In genomic region chr9:137534256-137535119, GRCh38 we compare ENCODE assay signal across 8 cellular contexts. TPM values are rescaled to one million over a fixed set of nuclear protein-coding genes. Genes with fewer than 3 reads are reported as not detected.
A peak's percentile ranks its signal among the peaks of the same experiment; 100 is the strongest.
DNase-seq lines count a peak whose midpoint lies in the region; ATAC-seq, FAIRE-seq and TF ChIP-seq lines count a peak whose summit lies in the region.

No MANE protein-coding gene starts in this region.

- no peak overlapping the region for H3K4me3 ChIP-seq in A549
- H3K4me3 ChIP-seq in SU-DHL-6 (ENCODE audit: insufficient read depth, low read length, poor library complexity, severe bottlenecking): no peak overlapping the region
- no peak overlapping the region for H3K4me3 ChIP-seq in mucosa of descending colon

- H3K9ac ChIP-seq in SU-DHL-6 (ENCODE audit: low read length): peak overlapping the region; percentile 32; the same call in 1 of the 2 replicates

- H3K36me3 ChIP-seq in SU-DHL-6 (ENCODE audit: low read length) (no peaks in the 10 kb centered on the region), mucosa of descending colon (ENCODE audit: low read depth) (no peaks in the 10 kb centered on the region)

- H3K9me2 ChIP-seq in SU-DHL-6 (replicated peaks; ENCODE audit: insufficient read depth, low read length): no peaks in the 10 kb centered on the region

- H2AFZ ChIP-seq in SU-DHL-6 (ENCODE audit: low read depth, low read length, severe bottlenecking): peak overlapping the region; percentile 88

- WGBS in A549 (ENCODE audit: missing lambda C conversion rate): 29% methylated on average over 19 of the region's 19 CpGs

- TF ChIP-seq RAD21 in A549 (conservative IDR thresholded peaks at IDR 0.05 in 1 of 2, IDR thresholded peaks at IDR 0.05 in 1 of 2): peak; percentile 23 to 34; a peak in 2 of 5 replicates

- H3K4me1 Mint-ChIP-seq in endothelial cell (ENCODE audit: unreplicated experiment): peaks cover 14% of the 10 kb centered on the region

- H3K27me3 ChIP-seq in SU-DHL-6 (ENCODE audit: low read length): no peaks in the 10 kb centered on the region

- DNase-seq in A549 (ENCODE audit: low read depth in 1 of 2, low spot score in 1 of 2): peak; percentile 73 to 74
- DNase-seq in GDM1 (lab: John Stamatoyannopoulos, UW): peak; percentile 25
- DNase-seq in NCI-H1417 treated with DMSO at 0.1 percent for 48 hours (lab: John Stamatoyannopoulos, UW): peak; percentile 24
- no peak for DNase-seq in endothelial cell (ENCODE audit: low spot score)
- peak in 1 of 3 donors; percentile 68 for DNase-seq in mucosa of descending colon
- no peak for DNase-seq in activated gamma-delta T cell treated with Interleukin-2 at 50 U/mL for 16 hours

- TF ChIP-seq CTCF in A549 (IDR thresholded peaks at IDR 0.05) (peak; percentile 72), SU-DHL-6 (IDR thresholded peaks at IDR 0.05; ENCODE audit: insufficient read depth, low read length, poor library complexity, severe bottlenecking) (peak; percentile 34), endothelial cell (IDR thresholded peaks at IDR 0.05; ENCODE audit: unreplicated experiment) (peak; percentile 37), mucosa of descending colon (IDR thresholded peaks at IDR 0.05) (peak; percentile 31)

- no peaks in the 10 kb centered on the region for H4K20me1 ChIP-seq in SU-DHL-6 (ENCODE audit: low read depth, low read length)

- intact Hi-C loops in mucosa of descending colon (cut with DNase I, micrococcal nuclease): no loop called here

- FAIRE-seq in A549 (lab: Jason Lieb, UNC): no peak

- H3K9me3 ChIP-seq in A549 (no peaks in the 10 kb centered on the region), SU-DHL-6 (ENCODE audit: insufficient read depth, low read length) (no peaks in the 10 kb centered on the region), mucosa of descending colon (no peaks in the 10 kb centered on the region)

- H3K27me3 Mint-ChIP-seq in endothelial cell (ENCODE audit: unreplicated experiment): peaks cover 5% of the 10 kb centered on the region

- peaks cover 12% of the 10 kb centered on the region for H3K36me3 Mint-ChIP-seq in endothelial cell (ENCODE audit: low read depth, unreplicated experiment)

- no peaks in the 10 kb centered on the region for H3K79me2 ChIP-seq in SU-DHL-6 (ENCODE audit: insufficient read depth, low read length)

- H3K4me2 ChIP-seq in A549: peak overlapping the region; percentile 23
- H3K4me2 ChIP-seq in SU-DHL-6 (ENCODE audit: low read depth, low read length, poor library complexity, severe bottlenecking): peak overlapping the region; percentile 29

- no peak for TF ChIP-seq EP300 in A549 (IDR thresholded peaks at IDR 0.05)

- ATAC-seq in A549 (peak; percentile 82 to 92), mucosa of descending colon (peak; percentile 95), GM21737 (IDR thresholded peaks at IDR 0.05; ENCODE audit: unreplicated experiment) (no peak)

- no peaks in the 10 kb centered on the region for H3K9me3 Mint-ChIP-seq in endothelial cell (ENCODE audit: unreplicated experiment)

- CTCF ChIA-PET in A549 (lab: Yijun Ruan, JAX): interaction anchor here (0.6 to 2.4 kb wide), 20 partner anchors 10 to 248 kb away, joined by 3 to 16 read pairs (median 4); partner anchors contain the start of genes EXD3, MRPL41, NOXA1 and PNPLA7

- H3F3A ChIP-seq in SU-DHL-6 (ENCODE audit: insufficient read depth): peaks cover 10% of the 10 kb centered on the region

- POLR2A ChIA-PET in A549 (lab: Yijun Ruan, JAX): interaction anchor here (0.8 to 1.3 kb wide), 4 partner anchors 16 to 232 kb away, joined by 3 to 6 read pairs (median 3); partner anchors contain the start of genes EHMT1, MRPL41, NRARP and PNPLA7

- no peak for TF ChIP-seq POLR2A in A549 (IDR thresholded peaks at IDR 0.05; ENCODE audit: low read length)

- H3K27ac Mint-ChIP-seq in endothelial cell (ENCODE audit: unreplicated experiment): peak overlapping the region; percentile 72

- H3K27ac ChIP-seq in A549: peak overlapping the region; percentile 3 to 38; a peak in 4 of 6 replicates
- peak overlapping the region; percentile 44; the same call in 1 of the 2 replicates for H3K27ac ChIP-seq in SU-DHL-6 (ENCODE audit: low read depth, low read length)

- H3K4me3 Mint-ChIP-seq in endothelial cell (ENCODE audit: unreplicated experiment): no peak overlapping the region

- H3K4me1 ChIP-seq in A549 (peaks cover 4% of the 10 kb centered on the region), mucosa of descending colon (ENCODE audit: low read depth) (peaks cover 6% of the 10 kb centered on the region)

TF ChIP-seq in A549, 52 proteins besides CTCF, POLR2A, EP300 and RAD21:
- TF ChIP-seq SMC3 (IDR thresholded peaks at IDR 0.05) (peak; percentile 27; the same call in 1 of the 3 replicates), MAX (IDR thresholded peaks at IDR 0.05) (peak; percentile 96), ZFP36 (IDR thresholded peaks at IDR 0.05; ENCODE audit: borderline replicate concordance, partially characterized antibody) (no peak), USF2 (IDR thresholded peaks at IDR 0.05) (peak; percentile 87), ESRRA (IDR thresholded peaks at IDR 0.05; ENCODE audit: borderline replicate concordance, low read length) (no peak), MYC (IDR thresholded peaks at IDR 0.05; ENCODE audit: borderline replicate concordance, low read length) (peak; percentile 61; the same call in 1 of the 2 replicates)
- TF ChIP-seq, protein P1, sequence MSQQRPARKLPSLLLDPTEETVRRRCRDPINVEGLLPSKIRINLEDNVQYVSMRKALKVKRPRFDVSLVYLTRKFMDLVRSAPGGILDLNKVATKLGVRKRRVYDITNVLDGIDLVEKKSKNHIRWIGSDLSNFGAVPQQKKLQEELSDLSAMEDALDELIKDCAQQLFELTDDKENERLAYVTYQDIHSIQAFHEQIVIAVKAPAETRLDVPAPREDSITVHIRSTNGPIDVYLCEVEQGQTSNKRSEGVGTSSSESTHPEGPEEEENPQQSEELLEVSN (IDR thresholded peaks at IDR 0.05; ENCODE audit: borderline replicate concordance, low read depth): 0 out of 2 replicates have a peak, but pooled peaks have one; percentile 37

RNA-seq across cellular contexts. Expression of gene PNPLA7, which starts 15.7 kb away (rescaled TPM):
- polyA plus RNA-seq in A549 (2011; rRNA removed): 0.31 and 0.58 TPM in 2 replicates
- 0.56 and 0.74 TPM in 2 replicates for polyA plus RNA-seq in A549 (2012; cell fraction: cytosol; rRNA removed)
- 6.5 and 7.0 TPM in 2 replicates for polyA plus RNA-seq in A549 (2012; cell fraction: nucleus; rRNA removed)
- 0.92 to 1.3 TPM (median 1.1 TPM) in 3 replicates for polyA plus RNA-seq in A549 (2017; fragmentation: RNase III; extraction: RNeasy Plus Mini Kit Qiagen cat#74134 plus additional on column Dnase treatment)
- polyA minus RNA-seq in A549 (2011; rRNA and poly(A)+ RNA removed): 0.39 and 0.66 TPM in 2 replicates
- total RNA-seq in endothelial cell (ENCODE audit: unreplicated experiment): 3.9 TPM
- 10 to 100 TPM; 16.7 to 27.4 (median 17.2) TPM for total RNA-seq in mucosa of descending colon

RNA-seq across cellular contexts. Expression of gene MRPL41, which starts 17.2 kb away (rescaled TPM):
- polyA plus RNA-seq in A549 (2011; rRNA removed) (19.2 and 19.7 TPM in 2 replicates), A549 (2017; fragmentation: RNase III; extraction: RNeasy Plus Mini Kit Qiagen cat#74134 plus additional on column Dnase treatment) (51.0 to 54.4 TPM (median 52.4 TPM) in 3 replicates)
- 106 and 120 TPM in 2 replicates for polyA plus RNA-seq in A549 (2012; cell fraction: cytosol; rRNA removed)
- 47.7 and 82.7 TPM in 2 replicates for polyA plus RNA-seq in A549 (2012; cell fraction: nucleus; rRNA removed)
- 4.2 and 6.5 TPM in 2 replicates for polyA minus RNA-seq in A549 (2011; rRNA and poly(A)+ RNA removed)
- total RNA-seq in endothelial cell (ENCODE audit: unreplicated experiment) (41.4 TPM), mucosa of descending colon (10 to 100 TPM; 67.1 to 93.8 (median 93.5) TPM)

RNA-seq across cellular contexts. Expression of gene DPH7, which starts 44.2 kb away (rescaled TPM):
- polyA plus RNA-seq in A549 (2011; rRNA removed) (26.7 and 28.2 TPM in 2 replicates), A549 (2017; fragmentation: RNase III; extraction: RNeasy Plus Mini Kit Qiagen cat#74134 plus additional on column Dnase treatment) (28.8 to 35.2 TPM (median 33.4 TPM) in 3 replicates)
- 43.3 and 46.0 TPM in 2 replicates for polyA plus RNA-seq in A549 (2012; cell fraction: cytosol; rRNA removed)
- 131 and 139 TPM in 2 replicates for polyA plus RNA-seq in A549 (2012; cell fraction: nucleus; rRNA removed)
- polyA minus RNA-seq in A549 (2011; rRNA and poly(A)+ RNA removed): 18.9 and 20.0 TPM in 2 replicates
- total RNA-seq in endothelial cell (ENCODE audit: unreplicated experiment) (32.2 TPM), mucosa of descending colon (10 to 100 TPM; 24.5 to 33.5 (median 29.3) TPM)

RNA-seq across cellular contexts. Expression of gene ZMYND19, which starts 55.8 kb away (rescaled TPM):
- 16.0 and 19.6 TPM in 2 replicates for polyA plus RNA-seq in A549 (2011; rRNA removed)
- 42.7 and 47.2 TPM in 2 replicates for polyA plus RNA-seq in A549 (2012; cell fraction: cytosol; rRNA removed)
- polyA plus RNA-seq in A549 (2012; cell fraction: nucleus; rRNA removed): 66.6 and 82.2 TPM in 2 replicates
- 35.7 to 38.7 TPM (median 37.5 TPM) in 3 replicates for polyA plus RNA-seq in A549 (2017; fragmentation: RNase III; extraction: RNeasy Plus Mini Kit Qiagen cat#74134 plus additional on column Dnase treatment)
- 14.8 and 16.1 TPM in 2 replicates for polyA minus RNA-seq in A549 (2011; rRNA and poly(A)+ RNA removed)
- total RNA-seq in endothelial cell (ENCODE audit: unreplicated experiment): 25.6 TPM
- 10 to 100 TPM; 14.2 to 18.5 (median 18.4) TPM for total RNA-seq in mucosa of descending colon

Comparison
In these comparisons a context has a peak if more than half of its experiments do, and no peak if none do; other contexts are left out.
1. DNase-seq: peak in A549 (2 of 2), GDM1 (single experiment) and NCI-H1417 treated with DMSO at 0.1 percent for 48 hours (single experiment); none in endothelial cell (single experiment) and activated gamma-delta T cell treated with Interleukin-2 at 50 U/mL for 16 hours (single experiment).
2. Peak in every context shown above with its lines, with median percentiles within 50 percentile points of each other: CTCF ChIP-seq.